ENCODE assay signal across 8 cellular contexts in the genomic region with DNA sequence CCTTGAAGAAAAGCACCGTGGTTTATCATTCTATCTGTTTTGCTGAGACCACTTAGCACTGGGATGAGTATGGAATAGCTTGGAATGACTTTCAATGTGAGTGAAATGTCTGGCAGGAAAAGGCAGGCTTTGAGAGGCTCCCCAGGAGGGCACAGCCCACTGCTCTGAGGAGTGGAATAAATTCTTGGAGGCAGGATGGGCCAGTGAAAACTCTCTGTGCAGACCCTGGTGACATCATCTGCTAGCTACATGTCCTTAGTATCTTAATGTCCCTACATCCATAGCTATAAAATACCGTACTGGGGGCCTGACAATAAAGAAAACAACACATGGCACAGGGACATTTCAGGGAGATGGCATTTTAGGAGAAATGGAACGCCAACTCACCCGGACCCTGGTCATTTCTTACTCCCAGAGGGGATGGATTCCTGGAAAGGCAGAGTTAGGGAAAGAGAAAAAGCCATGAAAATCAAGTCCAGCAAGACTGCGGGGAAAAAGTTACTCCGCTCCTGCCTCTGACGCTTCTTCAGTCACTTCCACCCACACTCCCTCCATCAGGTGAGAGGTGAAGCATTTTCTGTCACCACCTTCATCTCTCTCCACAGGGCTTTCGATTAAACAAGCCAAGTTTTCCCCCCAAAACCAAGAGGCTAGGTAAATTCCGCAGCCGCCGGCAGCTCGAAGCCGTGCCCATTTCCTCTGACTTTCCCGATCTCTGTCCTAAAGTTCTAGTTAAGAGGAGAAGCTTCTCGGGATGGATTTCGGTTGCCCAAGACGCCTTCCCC. TPM values are rescaled to one million over a fixed set of nuclear protein-coding genes. Genes with fewer than 3 reads are reported as not detected.
DNase-seq lines count a peak whose midpoint lies in the region; ATAC-seq and TF ChIP-seq lines count a peak whose summit lies in the region.

No MANE protein-coding gene starts in this region.

- H3K9me2 ChIP-seq in neural cell (ENCODE audit: insufficient read depth, low read length), result no peaks in the 10 kb centered on the region

- H3K36me3 ChIP-seq in BE2C (peaks cover 3% of the 10 kb centered on the region; the same call in 1 of the 2 replicates), MG63 (peaks cover 31% of the 10 kb centered on the region), neural cell (ENCODE audit: insufficient read depth, low read length) (no peaks in the 10 kb centered on the region)

- TF ChIP-seq CTCF in BE2C (IDR thresholded peaks at IDR 0.05; ENCODE audit: low read depth, low read length) (no peak), neural cell (IDR thresholded peaks at IDR 0.05; ENCODE audit: poor library complexity, severe bottlenecking) (no peak)

- TF ChIP-seq EP300 in neural cell (conservative IDR thresholded peaks at IDR 0.05; ENCODE audit: poor library complexity, severe bottlenecking), result no peak

- H3K4me1 ChIP-seq in BE2C, result no peaks in the 10 kb centered on the region

- H3K4me3 ChIP-seq in BE2C (ENCODE audit: low read depth, low read length) (peak overlapping the region; percentile 52), MG63 (peak overlapping the region; percentile 71), neural cell (ENCODE audit: low read length) (peak overlapping the region; percentile 68)

- no peak for DNase-seq in BE2C
- peak; percentile 26 for DNase-seq in MG63
- peak in 1 of 3 experiments; percentile 15 for DNase-seq in effector memory CD8-positive, alpha-beta T cell
- no peak for DNase-seq in NCI-H1092 (lab: John Stamatoyannopoulos, UW)
- DNase-seq in NCI-H446 treated with DMSO at 0.1 percent for 48 hours (lab: John Stamatoyannopoulos, UW), result no peak
- no peak for DNase-seq in NCI-H69 (lab: John Stamatoyannopoulos, UW)
- DNase-seq in stimulated activated CD4-positive, alpha-beta T cell treated with anti-CD3 and anti-CD28 coated beads, Interleukin-4, amount 100 ng/mL, for 1 hour, result no peak

- no peak overlapping the region for H3K4me2 ChIP-seq in neural cell (ENCODE audit: low read length)

- no peak overlapping the region for H3K27ac ChIP-seq in neural cell (ENCODE audit: low read length)

- H3K4me1 Mint-ChIP-seq in effector memory CD8-positive, alpha-beta T cell (ENCODE audit: low read depth in 2 of 2), result peaks cover 31% of the 10 kb centered on the region in 2 donors

- H3F3A ChIP-seq in neural cell (ENCODE audit: insufficient read depth, low read length, poor library complexity, severe bottlenecking), result no peaks in the 10 kb centered on the region

- no peaks in the 10 kb centered on the region for H3K79me2 ChIP-seq in neural cell (replicated peaks; ENCODE audit: insufficient read depth, low read length)

- peak overlapping the region; percentile 40 for H3K9ac ChIP-seq in neural cell (ENCODE audit: low read length)

- H3K27me3 Mint-ChIP-seq in effector memory CD8-positive, alpha-beta T cell, result no peaks in the 10 kb centered on the region

- TF ChIP-seq RAD21 in neural cell (conservative IDR thresholded peaks at IDR 0.05), result no peak

- H3K27me3 ChIP-seq in BE2C (no peaks in the 10 kb centered on the region), MG63 (no peaks in the 10 kb centered on the region), neural cell (ENCODE audit: insufficient read depth, low read depth, low read length) (no peaks in the 10 kb centered on the region)

- peak overlapping the region; percentile 33 to 95 for H3K27ac Mint-ChIP-seq in effector memory CD8-positive, alpha-beta T cell

- peak overlapping the region in 1 of 2 donors; percentile 7 for H3K4me3 Mint-ChIP-seq in effector memory CD8-positive, alpha-beta T cell

- no peak for ATAC-seq in effector memory CD8-positive, alpha-beta T cell (replicated peaks)

- no peaks in the 10 kb centered on the region for H4K20me1 ChIP-seq in neural cell (ENCODE audit: insufficient read depth)

- peaks cover 4 to 16% of the 10 kb centered on the region in 2 donors for H3K9me3 Mint-ChIP-seq in effector memory CD8-positive, alpha-beta T cell

- H3K9me3 ChIP-seq in BE2C, result peaks cover 4% of the 10 kb centered on the region
- H3K9me3 ChIP-seq in MG63, result peaks cover 3% of the 10 kb centered on the region; the same call in 1 of the 2 replicates
- peaks cover 2% of the 10 kb centered on the region for H3K9me3 ChIP-seq in neural cell (ENCODE audit: low read length)

- peaks cover 19% of the 10 kb centered on the region for H3K36me3 Mint-ChIP-seq in effector memory CD8-positive, alpha-beta T cell (ENCODE audit: insufficient read depth)

- H2AFZ ChIP-seq in neural cell (ENCODE audit: low read depth, low read length), result no peak overlapping the region

TF ChIP-seq in neural cell, 6 proteins besides CTCF, POLR2A, EP300 and RAD21:
- TF ChIP-seq TAF1 (IDR thresholded peaks at IDR 0.05; ENCODE audit: low read depth), result no peak
- no peak for TF ChIP-seq MXI1 (conservative IDR thresholded peaks at IDR 0.05; ENCODE audit: poor library complexity, severe bottlenecking)
- TF ChIP-seq, protein P1, sequence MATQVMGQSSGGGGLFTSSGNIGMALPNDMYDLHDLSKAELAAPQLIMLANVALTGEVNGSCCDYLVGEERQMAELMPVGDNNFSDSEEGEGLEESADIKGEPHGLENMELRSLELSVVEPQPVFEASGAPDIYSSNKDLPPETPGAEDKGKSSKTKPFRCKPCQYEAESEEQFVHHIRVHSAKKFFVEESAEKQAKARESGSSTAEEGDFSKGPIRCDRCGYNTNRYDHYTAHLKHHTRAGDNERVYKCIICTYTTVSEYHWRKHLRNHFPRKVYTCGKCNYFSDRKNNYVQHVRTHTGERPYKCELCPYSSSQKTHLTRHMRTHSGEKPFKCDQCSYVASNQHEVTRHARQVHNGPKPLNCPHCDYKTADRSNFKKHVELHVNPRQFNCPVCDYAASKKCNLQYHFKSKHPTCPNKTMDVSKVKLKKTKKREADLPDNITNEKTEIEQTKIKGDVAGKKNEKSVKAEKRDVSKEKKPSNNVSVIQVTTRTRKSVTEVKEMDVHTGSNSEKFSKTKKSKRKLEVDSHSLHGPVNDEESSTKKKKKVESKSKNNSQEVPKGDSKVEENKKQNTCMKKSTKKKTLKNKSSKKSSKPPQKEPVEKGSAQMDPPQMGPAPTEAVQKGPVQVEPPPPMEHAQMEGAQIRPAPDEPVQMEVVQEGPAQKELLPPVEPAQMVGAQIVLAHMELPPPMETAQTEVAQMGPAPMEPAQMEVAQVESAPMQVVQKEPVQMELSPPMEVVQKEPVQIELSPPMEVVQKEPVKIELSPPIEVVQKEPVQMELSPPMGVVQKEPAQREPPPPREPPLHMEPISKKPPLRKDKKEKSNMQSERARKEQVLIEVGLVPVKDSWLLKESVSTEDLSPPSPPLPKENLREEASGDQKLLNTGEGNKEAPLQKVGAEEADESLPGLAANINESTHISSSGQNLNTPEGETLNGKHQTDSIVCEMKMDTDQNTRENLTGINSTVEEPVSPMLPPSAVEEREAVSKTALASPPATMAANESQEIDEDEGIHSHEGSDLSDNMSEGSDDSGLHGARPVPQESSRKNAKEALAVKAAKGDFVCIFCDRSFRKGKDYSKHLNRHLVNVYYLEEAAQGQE (IDR thresholded peaks at IDR 0.05; ENCODE audit: borderline replicate concordance), result no peak
- no peak for TF ChIP-seq EZH2 (IDR thresholded peaks at IDR 0.05; ENCODE audit: borderline replicate concordance, insufficient read depth, low read length, poor library complexity, severe bottlenecking)
- TF ChIP-seq POLR2AphosphoS5 (IDR thresholded peaks at IDR 0.05), result no peak
- TF ChIP-seq SMC3 (conservative IDR thresholded peaks at IDR 0.05; ENCODE audit: poor library complexity), result no peak

RNA-seq across cellular contexts. Expression of a gene that starts 1.0 kb away (rescaled TPM):
- polyA plus RNA-seq in BE2C (2012; ENCODE audit: insufficient read depth, insufficient read length, low read depth), result 9.9 TPM
- 9.2 and 11.0 TPM in 2 replicates for total RNA-seq in MG63 (2014; rRNA removed; shearing (Covaris generic); ENCODE audit: low replicate concordance)
- 4.2 and 8.2 TPM in 2 replicates for polyA plus RNA-seq in neural cell
- polyA minus RNA-seq in neural cell, result 5.6 and 10.4 TPM in 2 replicates

RNA-seq across cellular contexts. Expression of a gene that starts 32.8 kb away (rescaled TPM):
- polyA plus RNA-seq in BE2C (2012; ENCODE audit: insufficient read depth, insufficient read length, low read depth), result 2.7 TPM
- total RNA-seq in MG63 (2014; rRNA removed; shearing (Covaris generic); ENCODE audit: low replicate concordance), result 1.9 and 5.5 TPM in 2 replicates
- 2.0 and 3.5 TPM in 2 replicates for polyA plus RNA-seq in neural cell
- polyA minus RNA-seq in neural cell, result 9.3 and 10.8 TPM in 2 replicates
